ENCODE assay signal across 18 cellular contexts in the genomic region with DNA sequence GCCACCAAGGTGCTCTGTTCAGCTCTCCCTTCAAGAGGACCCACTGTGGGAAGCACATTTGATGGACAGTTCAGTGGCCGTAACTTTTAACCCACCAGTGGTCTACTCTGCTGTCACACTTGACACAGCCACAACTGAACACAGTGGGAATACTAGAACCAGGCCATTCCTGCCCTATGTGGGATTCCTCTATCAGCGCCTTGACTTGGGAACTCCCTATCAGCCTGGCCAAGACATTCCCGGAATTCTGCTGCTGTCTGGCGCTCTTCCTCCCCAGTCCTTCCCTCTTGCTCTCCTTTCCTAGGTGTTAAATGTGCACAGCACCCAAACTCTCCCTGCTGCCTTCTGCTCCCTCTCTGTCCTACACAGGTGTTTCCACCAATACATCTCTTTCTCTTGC. TPM values are rescaled to one million over a fixed set of nuclear protein-coding genes. Genes with fewer than 3 reads are reported as not detected.
DNase-seq lines count a peak whose midpoint lies in the region; ATAC-seq and TF ChIP-seq lines count a peak whose summit lies in the region.
"Had no signal": no experiment of that assay in that cellular context is flagged by ENCODE, and none has a peak within 500 bp of the region (broad histone marks: within the 10 kb centered on the region; RNA-seq: fewer than 3 reads in every experiment).

No MANE protein-coding gene starts in this region.

- intact Hi-C loops in right cardiac atrium (cut with DNase I) (no loop called here), sigmoid colon (cut with DNase I) (loop anchor here (5.0 kb wide), 2 partner anchors 45 to 455 kb away; no protein-coding TSS in a partner anchor)

- peaks cover 0 to 2% of the 10 kb centered on the region in 2 donors for H3K4me1 Mint-ChIP-seq in stimulated activated naive B cell treated with anti-CD40 and anti-IgM and Interleukin-4, amounts not matched to agents 10 μg/mL and 1 μg/mL and 100 μg/mL, for 72 hours
- peaks cover 5% of the 10 kb centered on the region for H3K4me1 Mint-ChIP-seq in nephron progenitor cell

- H3K4me3 ChIP-seq in right cardiac atrium (ENCODE audit: low read length), result no peak overlapping the region
- no peak overlapping the region for H3K4me3 ChIP-seq in sigmoid colon
- H3K4me3 ChIP-seq: SJSA1 had no signal

- H3K36me3 Mint-ChIP-seq in stimulated activated naive B cell treated with anti-CD40 and anti-IgM and Interleukin-4, amounts not matched to agents 10 μg/mL and 1 μg/mL and 100 μg/mL, for 72 hours, result no peaks in the 10 kb centered on the region
- no peaks in the 10 kb centered on the region for H3K36me3 Mint-ChIP-seq in nephron progenitor cell (ENCODE audit: low read depth)
- H3K36me3 Mint-ChIP-seq: CD4-positive, alpha-beta memory T cell had no signal

- TF ChIP-seq POLR2A in sigmoid colon (IDR thresholded peaks at IDR 0.05), result no peak

- ATAC-seq in right cardiac atrium, result peak; percentile 29 to 30
- ATAC-seq in stimulated activated naive B cell treated with anti-CD40 and anti-IgM and Interleukin-4, amounts not matched to agents 10 μg/mL and 1 μg/mL and 100 μg/mL, for 72 hours (replicated peaks), result no peak

- H3K27me3 ChIP-seq in right cardiac atrium (ENCODE audit: control insufficient read depth, insufficient read depth), result no peaks in the 10 kb centered on the region
- H3K27me3 ChIP-seq in sigmoid colon, result no peaks in the 10 kb centered on the region
- H3K27me3 ChIP-seq: BE2C, SJSA1 had no signal

- no peak overlapping the region for H3K4me3 Mint-ChIP-seq in stimulated activated naive B cell treated with anti-CD40 and anti-IgM and Interleukin-4, amounts not matched to agents 10 μg/mL and 1 μg/mL and 100 μg/mL, for 72 hours
- no peak overlapping the region for H3K4me3 Mint-ChIP-seq in nephron progenitor cell
- H3K4me3 Mint-ChIP-seq: CD4-positive, alpha-beta memory T cell had no signal

- H3K9me3 ChIP-seq in right cardiac atrium (ENCODE audit: control insufficient read depth, low read length), result no peaks in the 10 kb centered on the region
- H3K9me3 ChIP-seq in sigmoid colon, result no peaks in the 10 kb centered on the region
- H3K9me3 ChIP-seq: BE2C, SJSA1 had no signal

- H3K27ac Mint-ChIP-seq in stimulated activated naive B cell treated with anti-CD40 and anti-IgM and Interleukin-4, amounts not matched to agents 10 μg/mL and 1 μg/mL and 100 μg/mL, for 72 hours, result no peak overlapping the region
- no peak overlapping the region for H3K27ac Mint-ChIP-seq in nephron progenitor cell
- H3K27ac Mint-ChIP-seq: CD4-positive, alpha-beta memory T cell had no signal

- TF ChIP-seq CTCF in sigmoid colon (IDR thresholded peaks at IDR 0.05) (no peak), nephron progenitor cell (IDR thresholded peaks at IDR 0.05) (no peak)

- H3K27me3 Mint-ChIP-seq in stimulated activated naive B cell treated with anti-CD40 and anti-IgM and Interleukin-4, amounts not matched to agents 10 μg/mL and 1 μg/mL and 100 μg/mL, for 72 hours, result peaks cover 5 to 13% of the 10 kb centered on the region in 2 donors
- H3K27me3 Mint-ChIP-seq in nephron progenitor cell (ENCODE audit: low read depth, poor library complexity), result peaks cover 34% of the 10 kb centered on the region

- H3K36me3 ChIP-seq in sigmoid colon, result no peaks in the 10 kb centered on the region
- H3K36me3 ChIP-seq: BE2C, SJSA1 had no signal

- TF ChIP-seq EP300 in sigmoid colon (IDR thresholded peaks at IDR 0.05), result no peak

- DNase-seq in AG20443 (ENCODE audit: low spot score), result peak; percentile 35
- DNase-seq in amniotic epithelial cell (ENCODE audit: low read depth), result peak; percentile 27
- DNase-seq in right cardiac atrium, result peak in 1 of 3 donors; percentile 29
- DNase-seq in sigmoid colon, result peak; percentile 49
- no peak for DNase-seq in T-helper 2 cell
- DNase-seq in stimulated activated naive B cell treated with anti-CD40 and anti-IgM and Interleukin-4, amounts not matched to agents 10 μg/mL and 1 μg/mL and 100 μg/mL, for 72 hours, result no peak
- no peak for DNase-seq in nephron progenitor cell
- DNase-seq: BE2C; Calu3; CD4-positive, alpha-beta memory T cell; MV-4-11; NCI-H1417; NCI-H1930; NCI-H446 treated with DMSO at 0.1 percent for 48 hours; NK-92 treated with Interleukin-12 subunit alpha and Interleukin-12 subunit beta, amount 100 ng/mL, for 24 hours; OCI-M1; RPMI8226 had no signal

- no peaks in the 10 kb centered on the region for H3K9me3 Mint-ChIP-seq in stimulated activated naive B cell treated with anti-CD40 and anti-IgM and Interleukin-4, amounts not matched to agents 10 μg/mL and 1 μg/mL and 100 μg/mL, for 72 hours
- no peaks in the 10 kb centered on the region for H3K9me3 Mint-ChIP-seq in nephron progenitor cell
- H3K9me3 Mint-ChIP-seq: CD4-positive, alpha-beta memory T cell had no signal

- H3K4me1 ChIP-seq in right cardiac atrium (ENCODE audit: control insufficient read depth, insufficient read depth, low read length) (peaks cover 3% of the 10 kb centered on the region), sigmoid colon (peaks cover 0 to 15% (median 8%) of the 10 kb centered on the region in 4 donors)
- H3K4me1 ChIP-seq: BE2C, SJSA1 had no signal

- H3K27ac ChIP-seq in right cardiac atrium (ENCODE audit: low read length) (no peak overlapping the region), sigmoid colon (no peak overlapping the region)
- H3K27ac ChIP-seq: SJSA1 had no signal

- 57% methylated on average over 4 of the region's 4 CpGs for WGBS in right cardiac atrium
- 75 to 83% methylated on average over 4 of the region's 4 CpGs for WGBS in sigmoid colon, 2 donors

RNA-seq across cellular contexts. Expression of a gene that starts 23.1 kb away (rescaled TPM):
- total RNA-seq in right cardiac atrium (10 to 100 TPM in 1 of 4 donors, 1 to 10 TPM in 3; 5.1 to 18.0 (median 9.1) TPM), sigmoid colon (10 to 100 TPM; 19.3 to 45.7 (median 20.9) TPM)
- polyA plus RNA-seq in right cardiac atrium (2.2 TPM), sigmoid colon (1 to 10 TPM; 3.6 to 9.2 (median 3.9) TPM)
- polyA plus RNA-seq: CD4-positive, alpha-beta memory T cell had no signal

Comparison
In these comparisons a context has a peak if more than half of its experiments do, and no peak if none do; other contexts are left out.
1. DNase-seq: peak in AG20443 (single experiment), amniotic epithelial cell (single experiment) and sigmoid colon (single experiment); none in T-helper 2 cell (0 of 5), stimulated activated naive B cell treated with anti-CD40 and anti-IgM and Interleukin-4, amounts not matched to agents 10 μg/mL and 1 μg/mL and 100 μg/mL, for 72 hours (single experiment) and nephron progenitor cell (single experiment).
2. ATAC-seq: peak in right cardiac atrium (2 of 2); none in stimulated activated naive B cell treated with anti-CD40 and anti-IgM and Interleukin-4, amounts not matched to agents 10 μg/mL and 1 μg/mL and 100 μg/mL, for 72 hours (0 of 2).